1 cellular context compared by ENCODE assay signal in genomic region chr21:22791376-22791775, GRCh38.
TF ChIP-seq lines count a peak whose summit lies in the region.

No MANE protein-coding gene starts in this region.

TF ChIP-seq in HepG2, 621 proteins besides CTCF, POLR2A, EP300 and RAD21 (continued from another document):
- peak; percentile 36; the same call in 1 of the 2 replicates for TF ChIP-seq ZBTB40 (IDR thresholded peaks at IDR 0.05)
- TF ChIP-seq ZBTB40 (CRISPR knock-in tag; IDR thresholded peaks at IDR 0.05): no peak
- TF ChIP-seq SKI (IDR thresholded peaks at IDR 0.05; ENCODE audit: partially characterized antibody): no peak
